Comparison of ENCODE assay signal across 8 cellular contexts in genomic region chr2:74472945-74473258, GRCh38. TPM values are rescaled to one million over a fixed set of nuclear protein-coding genes. Genes with fewer than 3 reads are reported as not detected.
A peak's percentile ranks its signal among the peaks of the same experiment; 100 is the strongest.
DNase-seq lines count a peak whose midpoint lies in the region; ATAC-seq, FAIRE-seq and TF ChIP-seq lines count a peak whose summit lies in the region.

No MANE protein-coding gene starts in this region.

- peaks cover 7% of the 10 kb centered on the region for H3K79me2 ChIP-seq in HepG2 (ENCODE audit: insufficient read depth, low read length)

- H2AFZ ChIP-seq in HepG2 (ENCODE audit: low read length) = peak overlapping the region; percentile 21

- H3K9me3 ChIP-seq in HepG2 (ENCODE audit: low read length) (no peaks in the 10 kb centered on the region), transverse colon (no peaks in the 10 kb centered on the region)

- no peaks in the 10 kb centered on the region for H4K20me1 ChIP-seq in HepG2 (ENCODE audit: insufficient read depth, low read length)

- POLR2A ChIA-PET in HepG2 (lab: Yijun Ruan, JAX) = interaction anchor here (0.8 to 20.6 kb wide), 15 partner anchors 9 to 274 kb away, joined by 3 to 795 read pairs (median 12); partner anchors contain the start of genes AUP1, CCDC142, DQX1 and HTRA2

- no peaks in the 10 kb centered on the region for H3K9me3 Mint-ChIP-seq in activated T-cell treated with anti-CD3 and anti-CD28 coated beads, Interleukin-2, amount 50 U/mL, for 24 hours

- no peak for TF ChIP-seq EP300 in HepG2 (IDR thresholded peaks at IDR 0.05; ENCODE audit: low read depth in 2 of 2, low read length in 2 of 2)
- TF ChIP-seq EP300 in HepG2 (CRISPR knock-in tag; IDR thresholded peaks at IDR 0.05; ENCODE audit: borderline replicate concordance) = no peak
- TF ChIP-seq EP300 in transverse colon (IDR thresholded peaks at IDR 0.05; ENCODE audit: low read depth) = no peak

- WGBS in HepG2 (ENCODE audit: low lambda C conversion rate) = 3% methylated on average over 7 of the region's 7 CpGs
- WGBS in transverse colon (ENCODE audit: low coverage in 1 of 2), 2 donors = 5 to 6% methylated on average over 4 to 7 of the region's 7 CpGs

- BruUV-seq in HepG2 (replicated peaks; lab: Mats Ljungman, UMichigan) = TSS peak; percentile 90

- H3K36me3 ChIP-seq in HepG2 (replicated peaks in 1 of 2; ENCODE audit: control insufficient read depth in 1 of 2, insufficient read depth in 2 of 2, low read length in 2 of 2) = peaks cover 7 to 20% of the 10 kb centered on the region in 2 experiments
- H3K36me3 ChIP-seq in transverse colon = peaks cover 0 to 11% (median 0%) of the 10 kb centered on the region in 4 donors

- intact Hi-C loops in HepG2 (cut with micrococcal nuclease; ENCODE audit: unreplicated experiment) (loop anchor here (1.0 to 2.0 kb wide), 2 partner anchors 14 to 56 kb away; partner anchors contain the start of genes AUP1, HTRA2 and WBP1), transverse colon (cut with DNase I; ENCODE audit: low total_unique reads) (loop anchor here (1.0 kb wide), 1 partner anchor 16 kb away; no protein-coding TSS in a partner anchor)

- peaks cover 52% of the 10 kb centered on the region for H3K4me1 ChIP-seq in HepG2 (ENCODE audit: insufficient read depth, low read length)
- H3K4me1 ChIP-seq in transverse colon = peaks cover 12 to 23% (median 15%) of the 10 kb centered on the region in 4 donors

- no peaks in the 10 kb centered on the region for H3K27me3 Mint-ChIP-seq in activated T-cell treated with anti-CD3 and anti-CD28 coated beads, Interleukin-2, amount 50 U/mL, for 24 hours

- H3K4me3 ChIP-seq in astrocyte of the spinal cord (ENCODE audit: low read depth, low read length) = peak overlapping the region; percentile 64
- H3K4me3 ChIP-seq in HepG2 (replicated peaks in 1 of 3; ENCODE audit: insufficient read depth in 1 of 3, low read depth in 2 of 3, low read length in 3 of 3) = peak overlapping the region; percentile 67 to 91 (median 83)
- peak overlapping the region; percentile 39 to 87 (median 60) for H3K4me3 ChIP-seq in transverse colon

- H3K36me3 Mint-ChIP-seq in activated T-cell treated with anti-CD3 and anti-CD28 coated beads, Interleukin-2, amount 50 U/mL, for 24 hours (ENCODE audit: low read depth) = peaks cover 67% of the 10 kb centered on the region

- CTCF ChIA-PET in HepG2 (lab: Yijun Ruan, JAX; ENCODE audit: low intra/inter-chr PET ratio, low total read pairs) = no interaction called here

- H3K4me3 Mint-ChIP-seq in activated T-cell treated with anti-CD3 and anti-CD28 coated beads, Interleukin-2, amount 50 U/mL, for 24 hours = peak overlapping the region; percentile 96

- no peak for DNase-seq in activated T-cell treated with anti-CD3 and anti-CD28 coated beads, Interleukin-2, amount 50 U/mL, for 24 hours
- no peak for DNase-seq in activated T-cell treated with anti-CD3 and anti-CD28 coated beads, Interleukin-2, amount 50 U/mL, for 48 hours
- no peak for DNase-seq in astrocyte of the spinal cord (ENCODE audit: low read depth, low spot score)
- no peak for DNase-seq in HepG2 (ENCODE audit: low spot score)
- no peak for DNase-seq in transverse colon
- DNase-seq in GM20000 (ENCODE audit: low spot score) = no peak
- no peak for DNase-seq in cerebellum (ENCODE audit: low spot score)
- DNase-seq in GF-D8 (lab: John Stamatoyannopoulos, UW) = no peak

- TF ChIP-seq CTCF in astrocyte of the spinal cord (IDR thresholded peaks at IDR 0.05; ENCODE audit: low read depth, low read length) (no peak), HepG2 (CRISPR knock-in tag; IDR thresholded peaks at IDR 0.05) (no peak), transverse colon (IDR thresholded peaks at IDR 0.05) (no peak), GM20000 (IDR thresholded peaks at IDR 0.05; ENCODE audit: extremely low read depth, missing control alignments) (no peak)

- TF ChIP-seq POLR2A in HepG2 (IDR thresholded peaks at IDR 0.05; ENCODE audit: insufficient read depth in 1 of 2, low read depth in 2 of 2, low read length in 2 of 2) = no peak
- no peak for TF ChIP-seq POLR2A in transverse colon (IDR thresholded peaks at IDR 0.05)

- H3K27ac Mint-ChIP-seq in activated T-cell treated with anti-CD3 and anti-CD28 coated beads, Interleukin-2, amount 50 U/mL, for 24 hours = peak overlapping the region; percentile 99

- H3K4me2 ChIP-seq in HepG2 (ENCODE audit: low read depth, low read length) = peak overlapping the region; percentile 95

- in situ Hi-C loops in astrocyte of the spinal cord (cut with HindIII; ENCODE audit: low sequenced_read_pairs) (no loop called here), HepG2 (cut with HindIII; ENCODE audit: extremely low pct_ligation_motif_present, low pct_unique_long_range_greater_than_20kb) (no loop called here), transverse colon (cut with MboI; ENCODE audit: low pct_ligation_motif_present in 1 of 4, low pct_unique_long_range_greater_than_20kb in 1 of 4, low sequenced_read_pairs in 3 of 4) (no loop called here)

- ATAC-seq in HepG2 = peak; percentile 0; the same call in 1 of the 3 replicates

- TF ChIP-seq RAD21 in HepG2 (CRISPR knock-in tag; IDR thresholded peaks at IDR 0.05) = no peak

- no peaks in the 10 kb centered on the region; a peak in 1 of 5 replicates for H3K27me3 ChIP-seq in HepG2 (ENCODE audit: control insufficient read depth in 1 of 2, insufficient read depth in 2 of 2, low read length in 2 of 2)
- H3K27me3 ChIP-seq in transverse colon = no peaks in the 10 kb centered on the region

- FAIRE-seq in HepG2 (lab: Jason Lieb, UNC) = no peak

- peak overlapping the region; percentile 86 for H3K9ac ChIP-seq in HepG2 (ENCODE audit: insufficient read depth, low read depth, low read length)

- peaks cover 26% of the 10 kb centered on the region for H3K4me1 Mint-ChIP-seq in activated T-cell treated with anti-CD3 and anti-CD28 coated beads, Interleukin-2, amount 50 U/mL, for 24 hours (ENCODE audit: low read depth)

- H3K27ac ChIP-seq in HepG2 (ENCODE audit: extremely low read length, insufficient read depth, low read length) (peak overlapping the region; percentile 83), transverse colon (peak overlapping the region; percentile 89 to 99 (median 91))

RNA-seq across cellular contexts. Expression of gene MRPL53, which starts 0.4 kb away (rescaled TPM):
- total RNA-seq in HepG2 (2016; rRNA removed; fragmentation: Illumina TruSeq; extraction: Trizol) (51.9 and 53.8 TPM in 2 replicates), transverse colon (100 to 1,000 TPM in 1 of 4 donors, 10 to 100 TPM in 3; 23.2 to 170 (median 26.3) TPM), cerebellum (12.3 TPM)
- 42.4 and 54.6 TPM in 2 replicates for total RNA-seq in HepG2 (2016; cell fraction: cytosol; rRNA removed; fragmentation: Illumina TruSeq; extraction: Trizol; ENCODE audit: low read depth)
- 58.8 and 59.3 TPM in 2 replicates for total RNA-seq in HepG2 (2016; cell fraction: insoluble cytoplasmic fraction; rRNA removed; fragmentation: Illumina TruSeq; extraction: Trizol)
- 53.4 and 65.7 TPM in 2 replicates for total RNA-seq in HepG2 (2016; cell fraction: membrane; rRNA removed; fragmentation: Illumina TruSeq; extraction: Trizol)
- 30.0 and 33.7 TPM in 2 replicates for total RNA-seq in HepG2 (2016; cell fraction: nucleus; rRNA removed; fragmentation: Illumina TruSeq; extraction: Trizol)
- polyA plus RNA-seq in HepG2 (2011; rRNA removed) = 28.8 and 34.3 TPM in 2 replicates
- 30.0 and 63.3 TPM in 2 replicates for polyA plus RNA-seq in HepG2 (2011; cell fraction: cytosol; rRNA removed)
- 49.3 and 53.8 TPM in 2 replicates for polyA plus RNA-seq in HepG2 (2011; cell fraction: nucleus; rRNA removed)
- polyA plus RNA-seq in HepG2 (2012) = 32.0 and 44.9 TPM in 2 replicates
- 37.9 and 43.7 TPM in 2 replicates for polyA plus RNA-seq in HepG2 (2016; cell fraction: cytosol; fragmentation: Illumina TruSeq; extraction: Trizol; ENCODE audit: low read depth)
- polyA plus RNA-seq in HepG2 (2016; cell fraction: insoluble cytoplasmic fraction; fragmentation: Illumina TruSeq; extraction: Trizol; ENCODE audit: low read depth) = 43.6 and 45.0 TPM in 2 replicates
- polyA plus RNA-seq in HepG2 (2016; cell fraction: membrane; fragmentation: Illumina TruSeq; extraction: Trizol; ENCODE audit: low read depth) = 39.5 and 42.8 TPM in 2 replicates
- polyA plus RNA-seq in HepG2 (2016; cell fraction: nucleus; fragmentation: Illumina TruSeq; extraction: Trizol; ENCODE audit: insufficient read depth, low read depth) = 61.4 and 66.8 TPM in 2 replicates
- 38.1 and 38.8 TPM in 2 replicates for polyA minus RNA-seq in HepG2 (2011; rRNA and poly(A)+ RNA removed; ENCODE audit: low replicate concordance)
- 13.6 and 15.1 TPM in 2 replicates for polyA minus RNA-seq in HepG2 (2011; cell fraction: cytosol; rRNA and poly(A)+ RNA removed)
- 18.9 and 23.0 TPM in 2 replicates for polyA minus RNA-seq in HepG2 (2011; cell fraction: nucleus; rRNA and poly(A)+ RNA removed)

RNA-seq across cellular contexts. Expression of gene MOGS, which starts 7.7 kb away (rescaled TPM):
- total RNA-seq in HepG2 (2016; rRNA removed; fragmentation: Illumina TruSeq; extraction: Trizol) (30.1 and 95.2 TPM in 2 replicates), transverse colon (10 to 100 TPM; 54.8 to 76.7 (median 58.9) TPM), cerebellum (18.6 TPM)
- total RNA-seq in HepG2 (2016; cell fraction: cytosol; rRNA removed; fragmentation: Illumina TruSeq; extraction: Trizol; ENCODE audit: low read depth) = 8.8 and 11.5 TPM in 2 replicates
- 26.3 and 96.7 TPM in 2 replicates for total RNA-seq in HepG2 (2016; cell fraction: insoluble cytoplasmic fraction; rRNA removed; fragmentation: Illumina TruSeq; extraction: Trizol)
- total RNA-seq in HepG2 (2016; cell fraction: membrane; rRNA removed; fragmentation: Illumina TruSeq; extraction: Trizol) = 21.6 and 24.7 TPM in 2 replicates
- 74.9 and 89.3 TPM in 2 replicates for total RNA-seq in HepG2 (2016; cell fraction: nucleus; rRNA removed; fragmentation: Illumina TruSeq; extraction: Trizol)
- 117 and 124 TPM in 2 replicates for polyA plus RNA-seq in HepG2 (2011; rRNA removed)
- polyA plus RNA-seq in HepG2 (2011; cell fraction: cytosol; rRNA removed) = 82.7 and 107 TPM in 2 replicates
- polyA plus RNA-seq in HepG2 (2011; cell fraction: nucleus; rRNA removed) = 164 and 187 TPM in 2 replicates
- polyA plus RNA-seq in HepG2 (2012) = 66.6 and 78.0 TPM in 2 replicates
- 7.9 TPM in 2 replicates for polyA plus RNA-seq in HepG2 (2016; cell fraction: cytosol; fragmentation: Illumina TruSeq; extraction: Trizol; ENCODE audit: low read depth)
- 21.4 and 26.1 TPM in 2 replicates for polyA plus RNA-seq in HepG2 (2016; cell fraction: insoluble cytoplasmic fraction; fragmentation: Illumina TruSeq; extraction: Trizol; ENCODE audit: low read depth)
- 12.9 and 13.0 TPM in 2 replicates for polyA plus RNA-seq in HepG2 (2016; cell fraction: membrane; fragmentation: Illumina TruSeq; extraction: Trizol; ENCODE audit: low read depth)
- 132 and 137 TPM in 2 replicates for polyA plus RNA-seq in HepG2 (2016; cell fraction: nucleus; fragmentation: Illumina TruSeq; extraction: Trizol; ENCODE audit: insufficient read depth, low read depth)
- polyA minus RNA-seq in HepG2 (2011; rRNA and poly(A)+ RNA removed; ENCODE audit: low replicate concordance) = 89.6 and 182 TPM in 2 replicates
- 63.1 and 75.1 TPM in 2 replicates for polyA minus RNA-seq in HepG2 (2011; cell fraction: cytosol; rRNA and poly(A)+ RNA removed)
- polyA minus RNA-seq in HepG2 (2011; cell fraction: nucleus; rRNA and poly(A)+ RNA removed) = 28.6 and 30.3 TPM in 2 replicates

RNA-seq across cellular contexts. Expression of gene CCDC142, which starts 9.9 kb away (rescaled TPM):
- total RNA-seq in HepG2 (2016; rRNA removed; fragmentation: Illumina TruSeq; extraction: Trizol) = 8.8 and 30.4 TPM in 2 replicates
- 4.8 and 4.9 TPM in 2 replicates for total RNA-seq in HepG2 (2016; cell fraction: cytosol; rRNA removed; fragmentation: Illumina TruSeq; extraction: Trizol; ENCODE audit: low read depth)
- total RNA-seq in HepG2 (2016; cell fraction: insoluble cytoplasmic fraction; rRNA removed; fragmentation: Illumina TruSeq; extraction: Trizol) = 8.0 and 25.5 TPM in 2 replicates
- 6.2 and 6.3 TPM in 2 replicates for total RNA-seq in HepG2 (2016; cell fraction: membrane; rRNA removed; fragmentation: Illumina TruSeq; extraction: Trizol)
- total RNA-seq in HepG2 (2016; cell fraction: nucleus; rRNA removed; fragmentation: Illumina TruSeq; extraction: Trizol) = 51.7 and 65.9 TPM in 2 replicates
- 14.7 and 17.7 TPM in 2 replicates for polyA plus RNA-seq in HepG2 (2011; rRNA removed)
- 5.1 and 6.3 TPM in 2 replicates for polyA plus RNA-seq in HepG2 (2011; cell fraction: cytosol; rRNA removed)
- 51.7 and 56.4 TPM in 2 replicates for polyA plus RNA-seq in HepG2 (2011; cell fraction: nucleus; rRNA removed)
- polyA plus RNA-seq in HepG2 (2012) = 5.2 and 6.8 TPM in 2 replicates
- polyA plus RNA-seq in HepG2 (2016; cell fraction: cytosol; fragmentation: Illumina TruSeq; extraction: Trizol; ENCODE audit: low read depth) = 0.66 and 0.67 TPM in 2 replicates
- polyA plus RNA-seq in HepG2 (2016; cell fraction: insoluble cytoplasmic fraction; fragmentation: Illumina TruSeq; extraction: Trizol; ENCODE audit: low read depth) = 4.3 and 5.0 TPM in 2 replicates
- polyA plus RNA-seq in HepG2 (2016; cell fraction: membrane; fragmentation: Illumina TruSeq; extraction: Trizol; ENCODE audit: low read depth) = 1.4 and 2.5 TPM in 2 replicates
- polyA plus RNA-seq in HepG2 (2016; cell fraction: nucleus; fragmentation: Illumina TruSeq; extraction: Trizol; ENCODE audit: insufficient read depth, low read depth) = 76.5 and 76.7 TPM in 2 replicates
- 64.4 and 82.1 TPM in 2 replicates for polyA minus RNA-seq in HepG2 (2011; rRNA and poly(A)+ RNA removed; ENCODE audit: low replicate concordance)
- polyA minus RNA-seq in HepG2 (2011; cell fraction: cytosol; rRNA and poly(A)+ RNA removed) = 5.7 and 6.4 TPM in 2 replicates
- polyA minus RNA-seq in HepG2 (2011; cell fraction: nucleus; rRNA and poly(A)+ RNA removed) = 87.2 and 94.1 TPM in 2 replicates
- 10 to 100 TPM; 49.7 to 93.1 (median 71.6) TPM for total RNA-seq in transverse colon
- total RNA-seq in cerebellum = 40.8 TPM

RNA-seq across cellular contexts. Expression of gene TTC31, which starts 10.0 kb away (rescaled TPM):
- total RNA-seq in HepG2 (2016; rRNA removed; fragmentation: Illumina TruSeq; extraction: Trizol) (21.1 and 28.3 TPM in 2 replicates), transverse colon (10 to 100 TPM; 16.9 to 36.0 (median 32.0) TPM), cerebellum (12.2 TPM)
- 2.7 and 3.0 TPM in 2 replicates for total RNA-seq in HepG2 (2016; cell fraction: cytosol; rRNA removed; fragmentation: Illumina TruSeq; extraction: Trizol; ENCODE audit: low read depth)
- total RNA-seq in HepG2 (2016; cell fraction: insoluble cytoplasmic fraction; rRNA removed; fragmentation: Illumina TruSeq; extraction: Trizol) = 18.2 and 28.7 TPM in 2 replicates
- 6.9 and 8.2 TPM in 2 replicates for total RNA-seq in HepG2 (2016; cell fraction: membrane; rRNA removed; fragmentation: Illumina TruSeq; extraction: Trizol)
- 47.8 and 48.1 TPM in 2 replicates for total RNA-seq in HepG2 (2016; cell fraction: nucleus; rRNA removed; fragmentation: Illumina TruSeq; extraction: Trizol)
- 39.5 and 43.4 TPM in 2 replicates for polyA plus RNA-seq in HepG2 (2011; rRNA removed)
- polyA plus RNA-seq in HepG2 (2011; cell fraction: cytosol; rRNA removed) = 21.8 and 24.0 TPM in 2 replicates
- polyA plus RNA-seq in HepG2 (2011; cell fraction: nucleus; rRNA removed) = 180 and 208 TPM in 2 replicates
- polyA plus RNA-seq in HepG2 (2012) = 20.8 and 30.1 TPM in 2 replicates
- 2.3 and 2.7 TPM in 2 replicates for polyA plus RNA-seq in HepG2 (2016; cell fraction: cytosol; fragmentation: Illumina TruSeq; extraction: Trizol; ENCODE audit: low read depth)
- 21.6 and 25.6 TPM in 2 replicates for polyA plus RNA-seq in HepG2 (2016; cell fraction: insoluble cytoplasmic fraction; fragmentation: Illumina TruSeq; extraction: Trizol; ENCODE audit: low read depth)
- polyA plus RNA-seq in HepG2 (2016; cell fraction: membrane; fragmentation: Illumina TruSeq; extraction: Trizol; ENCODE audit: low read depth) = 5.9 and 6.6 TPM in 2 replicates
- 99.0 and 111 TPM in 2 replicates for polyA plus RNA-seq in HepG2 (2016; cell fraction: nucleus; fragmentation: Illumina TruSeq; extraction: Trizol; ENCODE audit: insufficient read depth, low read depth)
- 35.9 and 48.7 TPM in 2 replicates for polyA minus RNA-seq in HepG2 (2011; rRNA and poly(A)+ RNA removed; ENCODE audit: low replicate concordance)
- 11.7 and 13.3 TPM in 2 replicates for polyA minus RNA-seq in HepG2 (2011; cell fraction: cytosol; rRNA and poly(A)+ RNA removed)
- 72.2 and 74.9 TPM in 2 replicates for polyA minus RNA-seq in HepG2 (2011; cell fraction: nucleus; rRNA and poly(A)+ RNA removed)

RNA-seq across cellular contexts. Expression of gene WBP1, which starts 14.7 kb away (rescaled TPM):
- 26.5 and 38.8 TPM in 2 replicates for total RNA-seq in HepG2 (2016; rRNA removed; fragmentation: Illumina TruSeq; extraction: Trizol)
- 50.0 and 58.3 TPM in 2 replicates for total RNA-seq in HepG2 (2016; cell fraction: cytosol; rRNA removed; fragmentation: Illumina TruSeq; extraction: Trizol; ENCODE audit: low read depth)
- total RNA-seq in HepG2 (2016; cell fraction: insoluble cytoplasmic fraction; rRNA removed; fragmentation: Illumina TruSeq; extraction: Trizol) = 27.8 and 36.5 TPM in 2 replicates
- total RNA-seq in HepG2 (2016; cell fraction: membrane; rRNA removed; fragmentation: Illumina TruSeq; extraction: Trizol) = 61.3 and 76.9 TPM in 2 replicates
- total RNA-seq in HepG2 (2016; cell fraction: nucleus; rRNA removed; fragmentation: Illumina TruSeq; extraction: Trizol) = 25.9 and 29.1 TPM in 2 replicates
- polyA plus RNA-seq in HepG2 (2011; rRNA removed) = 85.7 and 107 TPM in 2 replicates
- 77.8 and 109 TPM in 2 replicates for polyA plus RNA-seq in HepG2 (2011; cell fraction: cytosol; rRNA removed)
- 406 and 434 TPM in 2 replicates for polyA plus RNA-seq in HepG2 (2011; cell fraction: nucleus; rRNA removed)
- polyA plus RNA-seq in HepG2 (2012) = 45.0 and 50.3 TPM in 2 replicates
- 82.9 and 90.6 TPM in 2 replicates for polyA plus RNA-seq in HepG2 (2016; cell fraction: cytosol; fragmentation: Illumina TruSeq; extraction: Trizol; ENCODE audit: low read depth)
- 41.4 and 46.0 TPM in 2 replicates for polyA plus RNA-seq in HepG2 (2016; cell fraction: insoluble cytoplasmic fraction; fragmentation: Illumina TruSeq; extraction: Trizol; ENCODE audit: low read depth)
- polyA plus RNA-seq in HepG2 (2016; cell fraction: membrane; fragmentation: Illumina TruSeq; extraction: Trizol; ENCODE audit: low read depth) = 87.2 and 99.7 TPM in 2 replicates
- polyA plus RNA-seq in HepG2 (2016; cell fraction: nucleus; fragmentation: Illumina TruSeq; extraction: Trizol; ENCODE audit: insufficient read depth, low read depth) = 71.0 and 71.7 TPM in 2 replicates
- polyA minus RNA-seq in HepG2 (2011; rRNA and poly(A)+ RNA removed; ENCODE audit: low replicate concordance) = 54.1 and 96.5 TPM in 2 replicates
- polyA minus RNA-seq in HepG2 (2011; cell fraction: cytosol; rRNA and poly(A)+ RNA removed) = 9.6 and 9.8 TPM in 2 replicates
- 29.4 and 41.2 TPM in 2 replicates for polyA minus RNA-seq in HepG2 (2011; cell fraction: nucleus; rRNA and poly(A)+ RNA removed)
- 100 to 1,000 TPM in 1 of 4 donors, 10 to 100 TPM in 3; 59.5 to 101 (median 62.7) TPM for total RNA-seq in transverse colon
- total RNA-seq in cerebellum = 27.3 TPM
